ENCODE assay signal across 20 cellular contexts in genomic region chr1:8567146-8567545, GRCh38.
A peak's percentile ranks its signal among the peaks of the same experiment; 100 is the strongest.
DNase-seq lines count a peak whose midpoint lies in the region; ATAC-seq and TF ChIP-seq lines count a peak whose summit lies in the region.
"Had no signal": no experiment of that assay in that cellular context is flagged by ENCODE, and none has a peak within 500 bp of the region (broad histone marks: within the 10 kb centered on the region; RNA-seq: fewer than 3 reads in every experiment).

No MANE protein-coding gene starts in this region.

- H2AK9ac ChIP-seq in IMR-90 (replicated peaks; ENCODE audit: low read depth, low read length, poor library complexity), result no peak overlapping the region

- H2AK5ac ChIP-seq in IMR-90 (ENCODE audit: low read depth, low read length) (no peak overlapping the region), mesendoderm (ENCODE audit: low read length) (no peak overlapping the region)

- H3K56ac ChIP-seq in IMR-90 (ENCODE audit: extremely low read depth, insufficient read depth, low read length) (no peak overlapping the region), mesendoderm (ENCODE audit: low read length) (no peak overlapping the region)

- intact Hi-C loops in IMR-90 (cut with micrococcal nuclease), result no loop called here

- H2BK20ac ChIP-seq in IMR-90 (ENCODE audit: low read depth, low read length), result peak overlapping the region; percentile 61; the same call in 1 of the 2 replicates

- peak overlapping the region; percentile 21; the same call in 1 of the 2 replicates for H2BK120ac ChIP-seq in IMR-90 (ENCODE audit: low read depth, low read length)
- peak overlapping the region; percentile 67 for H2BK120ac ChIP-seq in mesendoderm (ENCODE audit: low read depth, low read length)

- ATAC-seq in IMR-90 (ENCODE audit: low read depth) (peak; percentile 72), HG02885 (IDR thresholded peaks at IDR 0.05; ENCODE audit: poor library complexity, unreplicated experiment) (no peak)
- ATAC-seq: activated CD8-positive, alpha-beta T cell treated with anti-CD3 and anti-CD28 coated beads for 36 hours; body of pancreas; Right ventricle myocardium inferior had no signal

- H3F3A ChIP-seq in neural progenitor cell (ENCODE audit: low read depth), result peaks cover 12% of the 10 kb centered on the region

- H3K4me2 ChIP-seq in IMR-90 (ENCODE audit: low read depth, low read length) (no peak overlapping the region), mesendoderm (ENCODE audit: low read length) (no peak overlapping the region), neural progenitor cell (no peak overlapping the region)

- H4K5ac ChIP-seq in IMR-90 (ENCODE audit: low read depth, low read length) (no peak overlapping the region), mesendoderm (ENCODE audit: low read length) (no peak overlapping the region)

- no peak overlapping the region for H3K23ac ChIP-seq in IMR-90 (ENCODE audit: low read depth, low read length)
- H3K23ac ChIP-seq in mesendoderm (ENCODE audit: low read length), result no peak overlapping the region

- H3K4me1 ChIP-seq in IMR-90 (ENCODE audit: control insufficient read depth, insufficient read depth, low read length) (peaks cover 12% of the 10 kb centered on the region), mesendoderm (ENCODE audit: control insufficient read depth, low read depth, low read length) (peaks cover 9% of the 10 kb centered on the region), neural progenitor cell (peaks cover 20% of the 10 kb centered on the region)
- no peaks in the 10 kb centered on the region for H3K4me1 ChIP-seq in effector memory CD4-positive, alpha-beta T cell (ENCODE audit: control insufficient read depth, insufficient read depth, low read length, poor library complexity, severe bottlenecking)
- H3K4me1 ChIP-seq: colonic mucosa had no signal

- H2AFZ ChIP-seq in IMR-90 (replicated peaks; ENCODE audit: low read length, poor library complexity) (no peak overlapping the region), neural progenitor cell (replicated peaks) (no peak overlapping the region)

- H3K27ac ChIP-seq in IMR-90 (ENCODE audit: insufficient read depth, low read length) (no peak overlapping the region), mesendoderm (ENCODE audit: low read depth, low read length) (peak overlapping the region; percentile 70), neural progenitor cell (no peak overlapping the region)
- no peak overlapping the region for H3K27ac ChIP-seq in effector memory CD4-positive, alpha-beta T cell (ENCODE audit: insufficient read depth, low read length, poor library complexity, severe bottlenecking)
- H3K27ac ChIP-seq: body of pancreas, colonic mucosa, suprapubic skin had no signal

- no peaks in the 10 kb centered on the region for H3K27me3 Mint-ChIP-seq in neural progenitor cell (ENCODE audit: insufficient read depth, low read depth)
- H3K27me3 Mint-ChIP-seq: activated CD8-positive, alpha-beta T cell treated with anti-CD3 and anti-CD28 coated beads for 36 hours; activated naive CD8-positive, alpha-beta T cell; activated T-cell treated with anti-CD3 and anti-CD28 coated beads, Interleukin-2, amount 50 U/mL, for 24 hours had no signal

- H3K4me3 ChIP-seq in IMR-90 (ENCODE audit: insufficient read depth, low read depth, low read length) (no peak overlapping the region), mesendoderm (ENCODE audit: low read length) (no peak overlapping the region), neural progenitor cell (no peak overlapping the region)
- H3K4me3 ChIP-seq in effector memory CD4-positive, alpha-beta T cell (ENCODE audit: insufficient read depth, low read depth, low read length, poor library complexity, severe bottlenecking), result no peak overlapping the region
- H3K4me3 ChIP-seq: body of pancreas, colonic mucosa, suprapubic skin had no signal

- H3K36me3 Mint-ChIP-seq in neural progenitor cell, result peaks cover 13% of the 10 kb centered on the region
- H3K36me3 Mint-ChIP-seq: activated naive CD8-positive, alpha-beta T cell had no signal

- H3K9me1 ChIP-seq in IMR-90 (ENCODE audit: insufficient read depth, low read length), result peaks cover 9% of the 10 kb centered on the region

- no peak overlapping the region for H3K14ac ChIP-seq in IMR-90 (replicated peaks; ENCODE audit: low read depth, low read length)

- H2BK5ac ChIP-seq in IMR-90 (ENCODE audit: low read depth, low read length, poor library complexity, severe bottlenecking), result no peak overlapping the region
- H2BK5ac ChIP-seq in mesendoderm (ENCODE audit: low read length), result no peak overlapping the region

- H3K27me3 ChIP-seq in IMR-90 (ENCODE audit: control insufficient read depth, insufficient read depth, low read length) (no peaks in the 10 kb centered on the region), mesendoderm (ENCODE audit: insufficient read depth, low read length, poor library complexity) (no peaks in the 10 kb centered on the region), neural progenitor cell (no peaks in the 10 kb centered on the region)
- H3K27me3 ChIP-seq in effector memory CD4-positive, alpha-beta T cell (replicated peaks; ENCODE audit: control insufficient read depth, insufficient read depth, low read length, poor library complexity, severe bottlenecking), result no peaks in the 10 kb centered on the region
- H3K27me3 ChIP-seq: body of pancreas, colonic mucosa, suprapubic skin had no signal

- H3K36me3 ChIP-seq in IMR-90 (ENCODE audit: control insufficient read depth, insufficient read depth, low read length), result no peaks in the 10 kb centered on the region
- no peaks in the 10 kb centered on the region for H3K36me3 ChIP-seq in mesendoderm (ENCODE audit: control insufficient read depth, insufficient read depth, low read length)
- no peaks in the 10 kb centered on the region for H3K36me3 ChIP-seq in effector memory CD4-positive, alpha-beta T cell (ENCODE audit: control insufficient read depth, insufficient read depth, low read length)
- no peaks in the 10 kb centered on the region for H3K36me3 ChIP-seq in neural progenitor cell
- H3K36me3 ChIP-seq: colonic mucosa, suprapubic skin had no signal

- dilution Hi-C loops in IMR-90 (cut with HindIII; ENCODE audit: low sequenced_read_pairs, unreplicated experiment), result no loop called here

- H3K79me1 ChIP-seq in IMR-90 (ENCODE audit: low read depth in 1 of 2, low read length in 2 of 2), result peaks cover 32 to 71% of the 10 kb centered on the region in 2 experiments
- peaks cover 3% of the 10 kb centered on the region for H3K79me1 ChIP-seq in mesendoderm (ENCODE audit: low read length)

- H3K9me3 Mint-ChIP-seq in neural progenitor cell, result no peaks in the 10 kb centered on the region
- H3K9me3 Mint-ChIP-seq: activated CD8-positive, alpha-beta T cell treated with anti-CD3 and anti-CD28 coated beads for 36 hours; activated T-cell treated with anti-CD3 and anti-CD28 coated beads, Interleukin-2, amount 50 U/mL, for 24 hours had no signal

- H4K20me1 ChIP-seq in IMR-90 (ENCODE audit: insufficient read depth, low read length) (peaks cover 9% of the 10 kb centered on the region; the same call in 1 of the 2 replicates), neural progenitor cell (ENCODE audit: low read depth) (peaks cover 42% of the 10 kb centered on the region)

- POLR2A ChIA-PET in IMR-90 (lab: Charles Lee; ENCODE audit: unreplicated experiment), result interaction anchor here (0.7 kb wide), 1 partner anchor 209 kb away, joined by 6 read pairs; no protein-coding TSS in a partner anchor

- peak; percentile 36 for DNase-seq in AG08396 (ENCODE audit: low spot score)
- peak; percentile 84 for DNase-seq in IMR-90
- DNase-seq in amniotic epithelial cell (ENCODE audit: low read depth), result peak; percentile 90
- peak; percentile 89 for DNase-seq in mesendoderm
- no peak for DNase-seq in effector memory CD4-positive, alpha-beta T cell
- DNase-seq in activated effector memory CD4-positive, alpha-beta T cell treated with Interleukin-2 at 50 U/mL for 16 hours, result no peak
- DNase-seq in neural progenitor cell (ENCODE audit: low spot score), result no peak
- DNase-seq: activated CD8-positive, alpha-beta T cell treated with anti-CD3 and anti-CD28 coated beads for 36 hours; activated T-cell treated with anti-CD3 and anti-CD28 coated beads, Interleukin-2, amount 50 U/mL, for 24 hours; body of pancreas; colonic mucosa; NCI-H1105; NCI-H69; occipital lobe; stimulated activated CD4-positive, alpha-beta T cell treated with anti-CD3 and anti-CD28 coated beads, Interleukin-15, amount 100 ng/mL, for 24 hours; T-helper 1 cell had no signal

- H3K4me3 Mint-ChIP-seq in neural progenitor cell, result no peak overlapping the region
- H3K4me3 Mint-ChIP-seq: activated CD8-positive, alpha-beta T cell treated with anti-CD3 and anti-CD28 coated beads for 36 hours; activated naive CD8-positive, alpha-beta T cell; activated T-cell treated with anti-CD3 and anti-CD28 coated beads, Interleukin-2, amount 50 U/mL, for 24 hours had no signal

- no TSS peak for BruUV-seq in IMR-90 (replicated peaks; lab: Mats Ljungman, UMichigan)

- peaks cover 42% of the 10 kb centered on the region for H3K4me1 Mint-ChIP-seq in neural progenitor cell

- H3K79me2 ChIP-seq in mesendoderm (ENCODE audit: control insufficient read depth, insufficient read depth, low read length) (peaks cover 3% of the 10 kb centered on the region), neural progenitor cell (ENCODE audit: low read depth) (peaks cover 98% of the 10 kb centered on the region)

- no CpG with 5 or more reads among the region's 1 CpG for WGBS in IMR-90 (ENCODE audit: extremely low coverage in 2 of 2, insufficient read length in 1 of 2), 2 experiments
- WGBS in mesendoderm (ENCODE audit: extremely low coverage, insufficient coverage, low lambda C conversion rate), result no CpG with 5 or more reads among the region's 1 CpG

- TF ChIP-seq CTCF in IMR-90 (conservative IDR thresholded peaks at IDR 0.05; ENCODE audit: low read depth, low read length) (no peak), neural progenitor cell (IDR thresholded peaks at IDR 0.05) (no peak)

- peak overlapping the region; percentile 48; the same call in 1 of the 2 replicates for H3K4ac ChIP-seq in IMR-90 (ENCODE audit: low read depth, low read length)
- H3K4ac ChIP-seq in mesendoderm (ENCODE audit: low read depth, low read length), result no peak overlapping the region

- in situ Hi-C loops in IMR-90 (cut with MboI; ENCODE audit: low sequenced_read_pairs), result loop anchor here (10.0 to 25.0 kb wide), 2 partner anchors 278 to 580 kb away; no protein-coding TSS in a partner anchor

- H3K27ac Mint-ChIP-seq in neural progenitor cell, result no peak overlapping the region
- H3K27ac Mint-ChIP-seq: activated CD8-positive, alpha-beta T cell treated with anti-CD3 and anti-CD28 coated beads for 36 hours; activated naive CD8-positive, alpha-beta T cell; activated T-cell treated with anti-CD3 and anti-CD28 coated beads, Interleukin-2, amount 50 U/mL, for 24 hours had no signal

- CTCF ChIA-PET in IMR-90 (lab: Yijun Ruan, JAX), result interaction anchor here (0.8 kb wide), 1 partner anchor 157 kb away, joined by 3 read pairs; no protein-coding TSS in a partner anchor

- H2BK15ac ChIP-seq in IMR-90 (ENCODE audit: low read depth, low read length) (no peak overlapping the region), mesendoderm (replicated peaks; ENCODE audit: low read depth) (no peak overlapping the region)

- H4K8ac ChIP-seq in IMR-90 (ENCODE audit: low read depth in 2 of 2, low read length in 2 of 2) (no peak overlapping the region), mesendoderm (ENCODE audit: low read depth, low read length) (no peak overlapping the region)

- peak overlapping the region; percentile 14; the same call in 1 of the 2 replicates for H3K18ac ChIP-seq in IMR-90 (ENCODE audit: low read depth, low read length)
- H3K18ac ChIP-seq in mesendoderm (ENCODE audit: low read length), result peak overlapping the region; percentile 84

- no peak for TF ChIP-seq RAD21 in IMR-90 (IDR thresholded peaks at IDR 0.05; ENCODE audit: low read length)

- H4K91ac ChIP-seq in IMR-90 (ENCODE audit: insufficient read depth, low read depth, low read length), result no peak overlapping the region

- no peak for TF ChIP-seq POLR2A in IMR-90 (IDR thresholded peaks at IDR 0.05; ENCODE audit: low read depth, low read length)

- H3K9me3 ChIP-seq in IMR-90 (ENCODE audit: control insufficient read depth, insufficient read depth, low read length), result no peaks in the 10 kb centered on the region
- H3K9me3 ChIP-seq in effector memory CD4-positive, alpha-beta T cell (ENCODE audit: control insufficient read depth, low read length), result no peaks in the 10 kb centered on the region
- H3K9me3 ChIP-seq in neural progenitor cell (ENCODE audit: low read depth), result no peaks in the 10 kb centered on the region
- H3K9me3 ChIP-seq: body of pancreas, colonic mucosa, suprapubic skin had no signal

- no peak overlapping the region for H3K9ac ChIP-seq in IMR-90 (ENCODE audit: low read depth, low read length)
- no peak overlapping the region for H3K9ac ChIP-seq in mesendoderm (ENCODE audit: low read length)
- no peak overlapping the region for H3K9ac ChIP-seq in neural progenitor cell

Comparison
In these comparisons a context has a peak if more than half of its experiments do, and no peak if none do; other contexts are left out.
1. DNase-seq: peak in AG08396 (single experiment), IMR-90 (single experiment), amniotic epithelial cell (single experiment) and mesendoderm (single experiment); none in effector memory CD4-positive, alpha-beta T cell (0 of 3), activated effector memory CD4-positive, alpha-beta T cell treated with Interleukin-2 at 50 U/mL for 16 hours (single experiment) and neural progenitor cell (single experiment).